In genomic region chr11:120212926-120213325, GRCh38 we compare ENCODE assay signal across 12 cellular contexts. TPM values are rescaled to one million over a fixed set of nuclear protein-coding genes. Genes with fewer than 3 reads are reported as not detected.
A peak's percentile ranks its signal among the peaks of the same experiment; 100 is the strongest.
DNase-seq lines count a peak whose midpoint lies in the region; ATAC-seq and TF ChIP-seq lines count a peak whose summit lies in the region.
"Had no signal": no experiment of that assay in that cellular context is flagged by ENCODE, and none has a peak within 500 bp of the region (broad histone marks: within the 10 kb centered on the region; RNA-seq: fewer than 3 reads in every experiment).

No MANE protein-coding gene starts in this region.

- peaks cover 24% of the 10 kb centered on the region; the same call in 1 of the 2 replicates for H4K20me1 ChIP-seq in PC-3 (ENCODE audit: low read length)

- POLR2A ChIA-PET in PC-3 (lab: Charles Lee; ENCODE audit: unreplicated experiment), result interaction anchor here (0.6 kb wide), 2 partner anchors 31 to 84 kb away, joined by 4 to 7 read pairs; no protein-coding TSS in a partner anchor

- peaks cover 47% of the 10 kb centered on the region for H3K79me2 ChIP-seq in PC-3 (ENCODE audit: low read length)

- H3K27me3 ChIP-seq in BE2C, result no peaks in the 10 kb centered on the region
- H3K27me3 ChIP-seq in PC-3 (ENCODE audit: low read length), result no peaks in the 10 kb centered on the region
- no peaks in the 10 kb centered on the region for H3K27me3 ChIP-seq in ovary
- H3K27me3 ChIP-seq: foreskin keratinocyte had no signal

- ATAC-seq in PC-3, result peak; percentile 36
- no peak for ATAC-seq in GM19455 (IDR thresholded peaks at IDR 0.05; ENCODE audit: unreplicated experiment)
- no peak for ATAC-seq in HG03378 (IDR thresholded peaks at IDR 0.05; ENCODE audit: unreplicated experiment)
- ATAC-seq in activated T-cell treated with anti-CD3 and anti-CD28 coated beads, Interleukin-2, amount 50 U/mL, for 4 hours, result no peak

- H3K27ac ChIP-seq in PC-3 (ENCODE audit: low read length) (peak overlapping the region; percentile 32), ovary (peak overlapping the region; percentile 58 to 89)
- H3K27ac ChIP-seq: C4-2B, foreskin keratinocyte had no signal

- BruUV-seq in PC-3 (replicated peaks; lab: Mats Ljungman, UMichigan), result no TSS peak

- H3K9me3 Mint-ChIP-seq in activated T-cell treated with anti-CD3 and anti-CD28 coated beads, Interleukin-2, amount 50 U/mL, for 4 hours, result no peaks in the 10 kb centered on the region
- H3K9me3 Mint-ChIP-seq: naive B cell had no signal

- intact Hi-C loops in PC-3 (cut with micrococcal nuclease), result loop anchor here (2.0 to 5.0 kb wide), 2 partner anchors 30 to 41 kb away; no protein-coding TSS in a partner anchor
- intact Hi-C loops in ovary (cut with DNase I), result no loop called here

- WGBS in ovary, 3 donors, result 43 to 53% (median 43%) methylated on average over 2 of the region's 2 CpGs

- TF ChIP-seq EP300 in ovary (IDR thresholded peaks at IDR 0.05), result no peak

- peak overlapping the region; percentile 76 for H3K9ac ChIP-seq in PC-3 (ENCODE audit: low read length)

- no peak for DNase-seq in BE2C
- DNase-seq in PC-3, result peak; percentile 68
- DNase-seq in fibroblast of pulmonary artery (ENCODE audit: low read depth), result no peak
- no peak for DNase-seq in ovary
- DNase-seq in NCI-H748 (lab: John Stamatoyannopoulos, UW; ENCODE audit: unreplicated experiment), result no peak
- DNase-seq in activated T-cell treated with anti-CD3 and anti-CD28 coated beads, Interleukin-2, amount 50 U/mL, for 4 hours, result no peak
- DNase-seq: foreskin keratinocyte, naive B cell, NCI-H1092 had no signal

- no peaks in the 10 kb centered on the region for H3F3A ChIP-seq in PC-3 (ENCODE audit: low read length, unreplicated experiment)

- no peaks in the 10 kb centered on the region for H3K36me3 ChIP-seq in BE2C
- peaks cover 10% of the 10 kb centered on the region for H3K36me3 ChIP-seq in PC-3 (ENCODE audit: low read depth, low read length)
- no peaks in the 10 kb centered on the region for H3K36me3 ChIP-seq in ovary

- no peak overlapping the region for H3K4me3 Mint-ChIP-seq in activated T-cell treated with anti-CD3 and anti-CD28 coated beads, Interleukin-2, amount 50 U/mL, for 4 hours

- no peak overlapping the region for H2AFZ ChIP-seq in PC-3 (ENCODE audit: low read length)

- peaks cover 13% of the 10 kb centered on the region for H3K4me1 Mint-ChIP-seq in activated T-cell treated with anti-CD3 and anti-CD28 coated beads, Interleukin-2, amount 50 U/mL, for 4 hours (ENCODE audit: low read depth)

- peaks cover 27% of the 10 kb centered on the region for H3K4me1 ChIP-seq in BE2C
- peaks cover 61% of the 10 kb centered on the region for H3K4me1 ChIP-seq in PC-3 (ENCODE audit: insufficient read depth, low read length)
- peaks cover 23% of the 10 kb centered on the region for H3K4me1 ChIP-seq in ovary (ENCODE audit: insufficient read depth)

- CTCF ChIA-PET in PC-3 (lab: Charles Lee), result interaction anchor here (1.0 to 1.6 kb wide), 3 partner anchors 44 to 91 kb away, joined by 3 to 12 read pairs (median 9); no protein-coding TSS in a partner anchor

- no peak for TF ChIP-seq CTCF in BE2C (IDR thresholded peaks at IDR 0.05; ENCODE audit: low read depth, low read length)
- TF ChIP-seq CTCF in PC-3 (conservative IDR thresholded peaks at IDR 0.05; ENCODE audit: low read depth, low read length), result no peak
- no peak for TF ChIP-seq CTCF in fibroblast of pulmonary artery (IDR thresholded peaks at IDR 0.05; ENCODE audit: low read length, missing control alignments)
- TF ChIP-seq CTCF in ovary (IDR thresholded peaks at IDR 0.05), result no peak

- H3K4me3 ChIP-seq in BE2C (ENCODE audit: low read depth, low read length) (peak overlapping the region; percentile 77), PC-3 (ENCODE audit: low read length) (peak overlapping the region; percentile 77), fibroblast of pulmonary artery (replicated peaks; ENCODE audit: low read depth, low read length) (peak overlapping the region; percentile 74), ovary (peak overlapping the region; percentile 63)

- H3K27me3 Mint-ChIP-seq in activated T-cell treated with anti-CD3 and anti-CD28 coated beads, Interleukin-2, amount 50 U/mL, for 4 hours (ENCODE audit: low read depth), result peaks cover 23% of the 10 kb centered on the region

- TF ChIP-seq POLR2A in ovary (IDR thresholded peaks at IDR 0.05), result no peak

- peak overlapping the region; percentile 91 for H3K4me2 ChIP-seq in PC-3 (ENCODE audit: low read length)

- H3K9me2 ChIP-seq in PC-3 (replicated peaks; ENCODE audit: low read length), result no peaks in the 10 kb centered on the region

- H3K36me3 Mint-ChIP-seq in activated T-cell treated with anti-CD3 and anti-CD28 coated beads, Interleukin-2, amount 50 U/mL, for 4 hours (ENCODE audit: insufficient read depth), result no peaks in the 10 kb centered on the region
- H3K36me3 Mint-ChIP-seq: naive B cell had no signal

- no peaks in the 10 kb centered on the region for H3K9me3 ChIP-seq in BE2C
- H3K9me3 ChIP-seq in PC-3 (ENCODE audit: low read length), result no peaks in the 10 kb centered on the region
- H3K9me3 ChIP-seq in ovary, result no peaks in the 10 kb centered on the region

RNA-seq across cellular contexts. Expression of gene OAF, which starts 2.1 kb away (rescaled TPM):
- polyA plus RNA-seq in BE2C (2012; ENCODE audit: insufficient read depth, insufficient read length, low read depth), result 43.1 TPM
- total RNA-seq in PC-3 (2014; rRNA removed) (97.1 and 126 TPM in 2 replicates), ovary (100 to 1,000 TPM in 2 of 7 donors, 10 to 100 TPM in 5; 26.6 to 170 (median 66.5) TPM)
- polyA plus RNA-seq in ovary, result 10 to 100 TPM; 38.1 to 44.1 TPM
- 1 to 10 TPM; 5.0 to 5.8 (median 5.3) TPM for total RNA-seq in activated T-cell treated with anti-CD3 and anti-CD28 coated beads, Interleukin-2, amount 50 U/mL, for 4 hours

RNA-seq across cellular contexts. Expression of gene POU2F3, which starts 27.0 kb away (rescaled TPM):
- polyA plus RNA-seq in BE2C (2012; ENCODE audit: insufficient read depth, insufficient read length, low read depth), result not detected
- total RNA-seq in PC-3 (2014; rRNA removed) (0.62 and 0.81 TPM in 2 replicates), ovary (1 to 10 TPM in 1 of 7 donors, under 1 TPM in 4, not detected in 2; 0.20 to 1.0 (median 0.23) TPM)
- polyA plus RNA-seq in ovary, result under 1 TPM; 0.05 to 0.08 TPM
- not detected for total RNA-seq in activated T-cell treated with anti-CD3 and anti-CD28 coated beads, Interleukin-2, amount 50 U/mL, for 4 hours

Comparison
In these comparisons a context has a peak if more than half of its experiments do, and no peak if none do; other contexts are left out.
1. RNA of gene OAF, which starts 2.1 kb away (total RNA-seq): 97.1 to 126 TPM in PC-3 and 26.6 to 170 TPM in ovary; 5.0 to 5.8 TPM in activated T-cell treated with anti-CD3 and anti-CD28 coated beads, Interleukin-2, amount 50 U/mL, for 4 hours; every median in the first group is over 4 times any median in the second.
2. Peak in every context shown above with its lines, with median percentiles within 50 percentile points of each other: H3K4me3 ChIP-seq.